ENCODE assay signal across 17 cellular contexts in the genomic region with DNA sequence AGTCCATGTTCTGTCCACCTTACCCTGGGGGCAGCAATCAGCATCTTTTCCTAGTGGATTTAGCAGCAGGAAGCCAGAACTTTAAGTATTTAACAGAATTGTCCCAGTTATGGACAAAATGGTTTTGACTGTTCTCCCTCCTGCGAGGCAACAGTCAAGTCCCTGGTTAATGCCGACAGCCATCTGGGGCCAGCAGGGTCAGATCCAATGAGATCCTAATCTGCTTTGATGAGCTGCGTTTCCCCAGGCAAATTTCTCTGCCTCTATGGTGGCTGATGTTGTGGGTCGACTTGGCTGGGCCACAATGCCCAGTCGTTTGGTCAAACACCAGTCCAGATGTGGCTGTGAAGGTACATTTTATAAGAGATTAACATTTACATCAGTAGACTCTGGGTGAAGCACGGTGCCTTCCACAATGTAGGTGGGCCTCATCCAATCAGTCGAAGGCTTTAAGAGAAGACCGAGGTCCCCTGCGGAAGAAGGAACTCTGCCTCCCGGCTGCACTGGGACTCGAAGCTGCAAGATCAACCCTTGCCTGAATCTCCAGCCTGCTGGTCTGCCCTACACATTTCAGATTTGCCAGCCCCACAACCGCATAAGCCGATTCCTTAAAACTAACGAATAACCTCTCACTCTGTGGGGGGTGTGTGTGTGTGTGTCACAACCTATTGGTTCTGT.
"Had no signal": no experiment of that assay in that cellular context is flagged by ENCODE, and none has a peak within 500 bp of the region (broad histone marks: within the 10 kb centered on the region; RNA-seq: fewer than 3 reads in every experiment).

No MANE protein-coding gene starts in this region.

- DNase-seq: activated CD4-positive, alpha-beta T cell treated with anti-CD3 and anti-CD28 coated beads, Interleukin-2, amount 50 U/mL, for 1 hour; activated CD4-positive, CD25-positive, alpha-beta regulatory T cell treated with anti-CD3 and anti-CD28 coated beads, Interleukin-2, amount 50 U/mL, for 72 hours; activated naive CD4-positive, alpha-beta T cell treated with Interleukin-2 at 50 U/mL for 16 hours; body of pancreas; dermis blood vessel endothelial cell; effector memory CD8-positive, alpha-beta T cell; foreskin fibroblast; lower lobe of right lung; natural killer cell; stimulated activated CD4-positive, alpha-beta T cell treated with anti-CD3 and anti-CD28 coated beads, Interleukin-2, amount 100 ng/mL, for 24 hours; T-helper 1 cell; T1000; trophoblast cell had no signal

- H3K9me3 ChIP-seq: body of pancreas, lower lobe of right lung, neutrophil, suprapubic skin, vagina had no signal

- ATAC-seq: body of pancreas; effector memory CD8-positive, alpha-beta T cell; lower lobe of right lung; natural killer cell had no signal

- H3K27me3 ChIP-seq: body of pancreas, vagina had no signal

- H3K27ac ChIP-seq: body of pancreas, epithelial cell of prostate, lower lobe of right lung, neutrophil, suprapubic skin, vagina had no signal

- H3K4me1 ChIP-seq: body of pancreas, lower lobe of right lung, suprapubic skin, vagina had no signal

- H3K36me3 ChIP-seq: lower lobe of right lung, neutrophil, suprapubic skin, vagina had no signal

- H3K4me3 ChIP-seq: body of pancreas, lower lobe of right lung, suprapubic skin, vagina had no signal
